Comparison of ENCODE assay signal across 1 cellular context in genomic region chr4:53365486-53366300, GRCh38.
TF ChIP-seq lines count a peak whose summit lies in the region.

SCFD2 (minus strand) TSS chr4:53366061.

TF ChIP-seq in HepG2, 621 proteins besides CTCF, POLR2A, EP300 and RAD21 (continued from another document and continues in another):
- TF ChIP-seq ZNF710 (CRISPR knock-in tag; IDR thresholded peaks at IDR 0.05; ENCODE audit: borderline replicate concordance) (no peak), ELF1 (CRISPR knock-in tag; IDR thresholded peaks at IDR 0.05) (peak; percentile 94), PREB (CRISPR knock-in tag; IDR thresholded peaks at IDR 0.05) (no peak), DRAP1 (CRISPR knock-in tag; IDR thresholded peaks at IDR 0.05) (peak; percentile 85), SYNCRIP (IDR thresholded peaks at IDR 0.05; ENCODE audit: insufficient read depth, low read depth, low read length) (no peak), ZNF280B (CRISPR knock-in tag; IDR thresholded peaks at IDR 0.05; ENCODE audit: borderline replicate concordance) (no peak), ZNF547 (CRISPR knock-in tag; IDR thresholded peaks at IDR 0.05) (peak; percentile 73), CREBL2 (CRISPR knock-in tag; IDR thresholded peaks at IDR 0.05; ENCODE audit: borderline replicate concordance) (no peak; the same call in 1 of the 2 replicates), ZSCAN21 (CRISPR knock-in tag; IDR thresholded peaks at IDR 0.05; ENCODE audit: borderline replicate concordance) (peak; percentile 73; the same call in 1 of the 2 replicates), ELF3 (CRISPR knock-in tag; IDR thresholded peaks at IDR 0.05) (peak; percentile 80), ZNF569 (CRISPR knock-in tag; IDR thresholded peaks at IDR 0.05; ENCODE audit: borderline replicate concordance) (no peak), USF2 (IDR thresholded peaks at IDR 0.05; ENCODE audit: low read depth, low read length) (peak; percentile 69), USF2 (CRISPR knock-in tag; IDR thresholded peaks at IDR 0.05; ENCODE audit: borderline replicate concordance) (no peak; the same call in 1 of the 2 replicates), FOXP1 (IDR thresholded peaks at IDR 0.05) (no peak), FOXP1 (CRISPR knock-in tag; IDR thresholded peaks at IDR 0.05) (no peak), WIZ (CRISPR knock-in tag; IDR thresholded peaks at IDR 0.05) (no peak), DBP (CRISPR knock-in tag; IDR thresholded peaks at IDR 0.05; ENCODE audit: not compliant biosample characterization) (no peak), CREM (IDR thresholded peaks at IDR 0.05) (peak; percentile 99), CREM (CRISPR knock-in tag; IDR thresholded peaks at IDR 0.05) (peak; percentile 82), SP2 (CRISPR knock-in tag; IDR thresholded peaks at IDR 0.05) (0 out of 2 replicates have a peak, but pooled peaks have one; percentile 24), PLSCR1 (CRISPR knock-in tag; IDR thresholded peaks at IDR 0.05; ENCODE audit: borderline replicate concordance) (no peak), ZFY (CRISPR knock-in tag; IDR thresholded peaks at IDR 0.05) (peak; percentile 41; the same call in 1 of the 2 replicates), MIER2 (CRISPR knock-in tag; IDR thresholded peaks at IDR 0.05) (0 out of 2 replicates have a peak, but pooled peaks have one; percentile 36), ZBED4 (CRISPR knock-in tag; IDR thresholded peaks at IDR 0.05; ENCODE audit: borderline replicate concordance) (peak; percentile 65), HCFC1 (IDR thresholded peaks at IDR 0.05; ENCODE audit: low read depth, low read length) (peak; percentile 65), SCMH1 (CRISPR knock-in tag; IDR thresholded peaks at IDR 0.05; ENCODE audit: borderline replicate concordance) (no peak), ZNF274 (CRISPR knock-in tag; IDR thresholded peaks at IDR 0.05) (peak; percentile 78), TEAD3 (CRISPR knock-in tag; optimal IDR thresholded peaks at IDR 0.05; ENCODE audit: borderline replicate concordance) (peak; percentile 48), PRDM4 (CRISPR knock-in tag; IDR thresholded peaks at IDR 0.05; ENCODE audit: borderline replicate concordance) (no peak), ZBTB21 (CRISPR knock-in tag; IDR thresholded peaks at IDR 0.05) (no peak), ZNF678 (CRISPR knock-in tag; IDR thresholded peaks at IDR 0.05) (0 out of 2 replicates have a peak, but pooled peaks have one; percentile 30), ARID4A (CRISPR knock-in tag; IDR thresholded peaks at IDR 0.05; ENCODE audit: borderline replicate concordance) (peak; percentile 99), ARNTL (CRISPR knock-in tag; IDR thresholded peaks at IDR 0.05) (peak; percentile 90), ZFAT (CRISPR knock-in tag; conservative IDR thresholded peaks at IDR 0.05) (no peak), JARID2 (CRISPR knock-in tag; IDR thresholded peaks at IDR 0.05; ENCODE audit: insufficient replicate concordance) (no peak), NKX3-1 (CRISPR knock-in tag; IDR thresholded peaks at IDR 0.05) (peak; percentile 54; the same call in 1 of the 2 replicates), ZBTB3 (CRISPR knock-in tag; IDR thresholded peaks at IDR 0.05; ENCODE audit: borderline replicate concordance, low read depth) (0 out of 2 replicates have a peak, but pooled peaks have one; percentile 73), HNF4A (CRISPR knock-in tag; IDR thresholded peaks at IDR 0.05) (0 out of 2 replicates have a peak, but pooled peaks have one; percentile 23), SRSF4 (IDR thresholded peaks at IDR 0.05; ENCODE audit: low read depth, low read length, poor library complexity, severe bottlenecking) (no peak), ZNF292 (CRISPR knock-in tag; IDR thresholded peaks at IDR 0.05; ENCODE audit: borderline replicate concordance, low read depth) (peak; percentile 59)
